21 cellular contexts compared by ENCODE assay signal in genomic region chrX:23381688-23382087, GRCh38. TPM values are rescaled to one million over a fixed set of nuclear protein-coding genes. Genes with fewer than 3 reads are reported as not detected.
DNase-seq lines count a peak whose midpoint lies in the region; ATAC-seq and TF ChIP-seq lines count a peak whose summit lies in the region.
"Had no signal": no experiment of that assay in that cellular context is flagged by ENCODE, and none has a peak within 500 bp of the region (broad histone marks: within the 10 kb centered on the region; RNA-seq: fewer than 3 reads in every experiment).

No MANE protein-coding gene starts in this region.

- H3K4me2 ChIP-seq in hepatocyte: no peak overlapping the region

- TF ChIP-seq CTCF in activated B cell treated with CpG ODN at 0.5 μM for 24 hours (IDR thresholded peaks at IDR 0.05): no peak
- no peak for TF ChIP-seq CTCF in hepatocyte (IDR thresholded peaks at IDR 0.05; ENCODE audit: poor library complexity)

- no peaks in the 10 kb centered on the region for H3K9me3 ChIP-seq in hepatocyte (ENCODE audit: low read depth)
- H3K9me3 ChIP-seq: body of pancreas, tibial nerve had no signal

- H3K4me1 Mint-ChIP-seq in activated naive CD4-positive, alpha-beta T cell treated with anti-CD3 and anti-CD28 coated beads for 36 hours (ENCODE audit: low read depth): peaks cover 6% of the 10 kb centered on the region
- peaks cover 6% of the 10 kb centered on the region for H3K4me1 Mint-ChIP-seq in activated B cell treated with CpG ODN at 0.5 μM for 24 hours
- peaks cover 2 to 6% of the 10 kb centered on the region in 2 donors for H3K4me1 Mint-ChIP-seq in immature natural killer cell
- H3K4me1 Mint-ChIP-seq in stimulated activated naive CD8-positive, alpha-beta T cell treated with anti-CD3 and anti-CD28 coated beads, Interleukin-15, amount 100 ng/mL, for 72 hours: peaks cover 8% of the 10 kb centered on the region

- DNase-seq in activated naive CD4-positive, alpha-beta T cell treated with anti-CD3 and anti-CD28 coated beads for 36 hours: peak; percentile 6
- no peak for DNase-seq in activated naive CD4-positive, alpha-beta T cell (lab: John Stamatoyannopoulos, UW)
- DNase-seq in activated B cell treated with CpG ODN at 0.5 μM for 24 hours: no peak
- DNase-seq in immature natural killer cell: no peak
- DNase-seq in stimulated activated naive CD8-positive, alpha-beta T cell treated with anti-CD3 and anti-CD28 coated beads, Interleukin-15, amount 100 ng/mL, for 72 hours: no peak
- no peak for DNase-seq in NCI-H2029 treated with DMSO at 0.1 percent for 48 hours (lab: John Stamatoyannopoulos, UW)
- DNase-seq in hepatocyte (ENCODE audit: low spot score): no peak
- no peak for DNase-seq in central memory CD4-positive, alpha-beta T cell
- DNase-seq: activated CD4-positive, CD25-positive, alpha-beta regulatory T cell; body of pancreas; Calu3; NCI-H1105; NCI-H2029; NCI-H2227 treated with DMSO at 0.1 percent for 48 hours; NCI-H748 treated with DMSO at 0.1 percent for 48 hours; RPMI8226; stimulated activated naive CD4-positive, alpha-beta T cell; T1000 had no signal

- no peaks in the 10 kb centered on the region for H3K79me2 ChIP-seq in hepatocyte

- H3K9me3 Mint-ChIP-seq in activated naive CD4-positive, alpha-beta T cell treated with anti-CD3 and anti-CD28 coated beads for 36 hours: no peaks in the 10 kb centered on the region
- no peaks in the 10 kb centered on the region for H3K9me3 Mint-ChIP-seq in activated B cell treated with CpG ODN at 0.5 μM for 24 hours
- H3K9me3 Mint-ChIP-seq in immature natural killer cell: no peaks in the 10 kb centered on the region
- no peaks in the 10 kb centered on the region for H3K9me3 Mint-ChIP-seq in stimulated activated naive CD8-positive, alpha-beta T cell treated with anti-CD3 and anti-CD28 coated beads, Interleukin-15, amount 100 ng/mL, for 72 hours

- H3K27ac Mint-ChIP-seq in activated naive CD4-positive, alpha-beta T cell treated with anti-CD3 and anti-CD28 coated beads for 36 hours: no peak overlapping the region
- H3K27ac Mint-ChIP-seq in activated B cell treated with CpG ODN at 0.5 μM for 24 hours (no peak overlapping the region), immature natural killer cell (peak overlapping the region in 2 of 6 donors; percentile 23 to 34)
- no peak overlapping the region for H3K27ac Mint-ChIP-seq in stimulated activated naive CD8-positive, alpha-beta T cell treated with anti-CD3 and anti-CD28 coated beads, Interleukin-15, amount 100 ng/mL, for 72 hours

- POLR2A ChIA-PET in activated B cell treated with CpG ODN at 0.5 μM for 24 hours (lab: Charles Lee): no interaction called here

- H3K4me1 ChIP-seq in hepatocyte (ENCODE audit: insufficient read depth): no peaks in the 10 kb centered on the region
- H3K4me1 ChIP-seq: body of pancreas, tibial nerve had no signal

- peak overlapping the region; percentile 20 for H3K4me3 Mint-ChIP-seq in activated naive CD4-positive, alpha-beta T cell treated with anti-CD3 and anti-CD28 coated beads for 36 hours
- H3K4me3 Mint-ChIP-seq in activated B cell treated with CpG ODN at 0.5 μM for 24 hours (peak overlapping the region; percentile 12), immature natural killer cell (peak overlapping the region; percentile 1 to 50 (median 48))
- H3K4me3 Mint-ChIP-seq in stimulated activated naive CD8-positive, alpha-beta T cell treated with anti-CD3 and anti-CD28 coated beads, Interleukin-15, amount 100 ng/mL, for 72 hours: peak overlapping the region; percentile 66

- no peaks in the 10 kb centered on the region for H3K36me3 Mint-ChIP-seq in activated naive CD4-positive, alpha-beta T cell treated with anti-CD3 and anti-CD28 coated beads for 36 hours (ENCODE audit: low read depth)
- no peaks in the 10 kb centered on the region for H3K36me3 Mint-ChIP-seq in activated B cell treated with CpG ODN at 0.5 μM for 24 hours (ENCODE audit: low read depth)
- H3K36me3 Mint-ChIP-seq in immature natural killer cell: no peaks in the 10 kb centered on the region

- no peaks in the 10 kb centered on the region for H3K27me3 ChIP-seq in hepatocyte
- H3K27me3 ChIP-seq: body of pancreas, tibial nerve had no signal

- H3K36me3 ChIP-seq in hepatocyte (replicated peaks; ENCODE audit: insufficient read depth, low read depth): no peaks in the 10 kb centered on the region
- H3K36me3 ChIP-seq: tibial nerve had no signal

- H3K9me2 ChIP-seq in hepatocyte (replicated peaks; ENCODE audit: insufficient read depth): no peaks in the 10 kb centered on the region

- 88% methylated on average over 8 of the region's 8 CpGs for whole genome bisulfite sequencing in hepatocyte (ENCODE audit: low lambda C conversion rate, missing lambda C conversion rate)

- no peak overlapping the region for H2AFZ ChIP-seq in hepatocyte

- H4K20me1 ChIP-seq in hepatocyte (ENCODE audit: insufficient read depth, poor library complexity, severe bottlenecking): no peaks in the 10 kb centered on the region

- intact Hi-C loops in activated naive CD4-positive, alpha-beta T cell treated with anti-CD3 and anti-CD28 coated beads for 36 hours (cut with micrococcal nuclease): no loop called here
- intact Hi-C loops in activated B cell treated with CpG ODN at 0.5 μM for 24 hours (cut with micrococcal nuclease): no loop called here

- peaks cover 3% of the 10 kb centered on the region for H3K27me3 Mint-ChIP-seq in activated naive CD4-positive, alpha-beta T cell treated with anti-CD3 and anti-CD28 coated beads for 36 hours (ENCODE audit: low read depth)
- H3K27me3 Mint-ChIP-seq in activated B cell treated with CpG ODN at 0.5 μM for 24 hours: peaks cover 2% of the 10 kb centered on the region
- H3K27me3 Mint-ChIP-seq in immature natural killer cell (ENCODE audit: low read depth in 3 of 3): peaks cover 2 to 9% (median 5%) of the 10 kb centered on the region in 3 donors
- H3K27me3 Mint-ChIP-seq in stimulated activated naive CD8-positive, alpha-beta T cell treated with anti-CD3 and anti-CD28 coated beads, Interleukin-15, amount 100 ng/mL, for 72 hours: peaks cover 8% of the 10 kb centered on the region

- CTCF ChIA-PET in activated naive CD4-positive, alpha-beta T cell treated with anti-CD3 and anti-CD28 coated beads for 36 hours (lab: Charles Lee): no interaction called here
- CTCF ChIA-PET in activated B cell treated with CpG ODN at 0.5 μM for 24 hours (lab: Charles Lee): no interaction called here

- no peak overlapping the region for H3K27ac ChIP-seq in hepatocyte
- H3K27ac ChIP-seq: body of pancreas, SK-N-MC, tibial nerve had no signal

- no peak overlapping the region for H3K4me3 ChIP-seq in hepatocyte
- H3K4me3 ChIP-seq: body of pancreas, SK-N-MC, tibial nerve had no signal

- no peak for ATAC-seq in activated B cell treated with CpG ODN at 0.5 μM for 24 hours (ENCODE audit: low read depth)
- peak; percentile 45 for ATAC-seq in stimulated activated naive CD8-positive, alpha-beta T cell treated with anti-CD3 and anti-CD28 coated beads, Interleukin-15, amount 100 ng/mL, for 72 hours
- ATAC-seq: body of pancreas had no signal

RNA-seq across cellular contexts. Expression of gene PTCHD1, which starts 47.0 kb away (rescaled TPM):
- total RNA-seq in activated naive CD4-positive, alpha-beta T cell treated with anti-CD3 and anti-CD28 coated beads for 36 hours: not detected
- total RNA-seq in activated B cell treated with CpG ODN at 0.5 μM for 24 hours: 0.02 TPM in 1 of 2 replicates, not detected in the other
- polyA plus RNA-seq in immature natural killer cell: not detected
- 5.7 and 7.7 TPM in 2 replicates for total RNA-seq in hepatocyte
- polyA plus RNA-seq in hepatocyte: 3.0 and 3.4 TPM in 2 replicates
- total RNA-seq: Calu3, renal cortical epithelial cell had no signal

Comparison
In these comparisons a context has a peak if more than half of its experiments do, and no peak if none do; other contexts are left out.
1. H3K4me3 Mint-ChIP-seq: peak in every context shown above with its lines; median percentile 66 in stimulated activated naive CD8-positive, alpha-beta T cell treated with anti-CD3 and anti-CD28 coated beads, Interleukin-15, amount 100 ng/mL, for 72 hours; 48 in immature natural killer cell; 20 in activated naive CD4-positive, alpha-beta T cell treated with anti-CD3 and anti-CD28 coated beads for 36 hours; 12 in activated B cell treated with CpG ODN at 0.5 μM for 24 hours.